Comparison of ENCODE assay signal across 22 cellular contexts in genomic region chr15:75027551-75027950, GRCh38. TPM values are rescaled to one million over a fixed set of nuclear protein-coding genes. Genes with fewer than 3 reads are reported as not detected.
A peak's percentile ranks its signal among the peaks of the same experiment; 100 is the strongest.
DNase-seq lines count a peak whose midpoint lies in the region; ATAC-seq, FAIRE-seq and TF ChIP-seq lines count a peak whose summit lies in the region.
"Had no signal": no experiment of that assay in that cellular context is flagged by ENCODE, and none has a peak within 500 bp of the region (broad histone marks: within the 10 kb centered on the region; RNA-seq: fewer than 3 reads in every experiment).

No MANE protein-coding gene starts in this region.

- H3K27ac Mint-ChIP-seq in activated CD4-positive, alpha-beta T cell treated with anti-CD3 and anti-CD28 coated beads for 36 hours, result peak overlapping the region; percentile 16
- no peak overlapping the region for H3K27ac Mint-ChIP-seq in activated CD4-positive, alpha-beta T cell treated with anti-CD3 and anti-CD28 coated beads, Interleukin-2, amount 10 ng/mL, durations not matched to agents 7 days and 5 days
- H3K27ac Mint-ChIP-seq in T-helper 17 cell, result peak overlapping the region; percentile 70
- no peak overlapping the region for H3K27ac Mint-ChIP-seq in stimulated activated naive CD8-positive, alpha-beta T cell treated with anti-CD3 and anti-CD28 coated beads, Interleukin-15, amount 100 ng/mL, for 72 hours

- H3K4me1 Mint-ChIP-seq in activated CD4-positive, alpha-beta T cell treated with anti-CD3 and anti-CD28 coated beads for 36 hours, result peaks cover 21% of the 10 kb centered on the region
- H3K4me1 Mint-ChIP-seq in activated CD4-positive, alpha-beta T cell treated with anti-CD3 and anti-CD28 coated beads, Interleukin-2, amount 10 ng/mL, durations not matched to agents 7 days and 5 days, result peaks cover 61% of the 10 kb centered on the region
- H3K4me1 Mint-ChIP-seq in T-helper 17 cell, result peaks cover 30% of the 10 kb centered on the region
- peaks cover 67% of the 10 kb centered on the region for H3K4me1 Mint-ChIP-seq in stimulated activated naive CD8-positive, alpha-beta T cell treated with anti-CD3 and anti-CD28 coated beads, Interleukin-15, amount 100 ng/mL, for 72 hours

- no peaks in the 10 kb centered on the region for H3K36me3 ChIP-seq in kidney (ENCODE audit: control insufficient read depth in 1 of 2, insufficient read depth in 2 of 2, low read length in 2 of 2)

- H3K4me1 ChIP-seq in kidney (ENCODE audit: control insufficient read depth in 1 of 2, insufficient read depth in 1 of 2, low read depth in 1 of 2, low read length in 2 of 2), result peaks cover 12 to 27% of the 10 kb centered on the region in 2 donors

- no peak for ATAC-seq in activated CD4-positive, alpha-beta T cell treated with anti-CD3 and anti-CD28 coated beads for 36 hours
- ATAC-seq in T-helper 17 cell (no peak), GM18868 (IDR thresholded peaks at IDR 0.05; ENCODE audit: unreplicated experiment) (no peak)
- no peak for ATAC-seq in stimulated activated naive CD8-positive, alpha-beta T cell treated with anti-CD3 and anti-CD28 coated beads, Interleukin-15, amount 100 ng/mL, for 72 hours
- ATAC-seq: HepG2 had no signal

- H3K4me3 ChIP-seq in GM12865 (ENCODE audit: low read depth, low read length) (no peak overlapping the region), kidney (ENCODE audit: low read length in 2 of 2) (no peak overlapping the region)
- H3K4me3 ChIP-seq: HAP-1, SJSA1 had no signal

- intact Hi-C loops in activated CD4-positive, alpha-beta T cell treated with anti-CD3 and anti-CD28 coated beads for 36 hours (cut with DNase I, micrococcal nuclease), result loop anchor here in 1 of 2 experiments (5.0 to 10.0 kb wide), 2 partner anchors 245 to 657 kb away; no protein-coding TSS in a partner anchor
- intact Hi-C loops in kidney (cut with DNase I), result loop anchor here (5.0 kb wide), 1 partner anchor 180 kb away; no protein-coding TSS in a partner anchor

- H3K4me3 Mint-ChIP-seq in activated CD4-positive, alpha-beta T cell treated with anti-CD3 and anti-CD28 coated beads for 36 hours, result no peak overlapping the region
- no peak overlapping the region for H3K4me3 Mint-ChIP-seq in activated CD4-positive, alpha-beta T cell treated with anti-CD3 and anti-CD28 coated beads, Interleukin-2, amount 10 ng/mL, durations not matched to agents 7 days and 5 days
- H3K4me3 Mint-ChIP-seq in T-helper 17 cell, result no peak overlapping the region
- no peak overlapping the region for H3K4me3 Mint-ChIP-seq in stimulated activated naive CD8-positive, alpha-beta T cell treated with anti-CD3 and anti-CD28 coated beads, Interleukin-15, amount 100 ng/mL, for 72 hours

- H3K9ac ChIP-seq in kidney (ENCODE audit: low read length in 2 of 2), result no peak overlapping the region

- CTCF ChIA-PET in activated CD4-positive, alpha-beta T cell treated with anti-CD3 and anti-CD28 coated beads for 36 hours (lab: Charles Lee), result interaction anchor here (0.7 to 6.8 kb wide), 2 partner anchors 55 to 177 kb away, joined by 3 to 64 read pairs; no protein-coding TSS in a partner anchor
- CTCF ChIA-PET in activated CD4-positive, alpha-beta T cell treated with anti-CD3 and anti-CD28 coated beads, Interleukin-2, amount 10 ng/mL, durations not matched to agents 7 days and 5 days (lab: Charles Lee), result interaction anchor here (1.1 to 1.4 kb wide), 2 partner anchors 172 to 174 kb away, joined by 3 to 4 read pairs; partner anchors contain the start of gene C15orf39

- no peak overlapping the region for H3K27ac ChIP-seq in kidney (ENCODE audit: low read depth in 2 of 2, low read length in 2 of 2)
- H3K27ac ChIP-seq: 22Rv1, SJSA1 had no signal

- no peaks in the 10 kb centered on the region for H3K9me3 Mint-ChIP-seq in activated CD4-positive, alpha-beta T cell treated with anti-CD3 and anti-CD28 coated beads for 36 hours (ENCODE audit: low read depth)
- H3K9me3 Mint-ChIP-seq in activated CD4-positive, alpha-beta T cell treated with anti-CD3 and anti-CD28 coated beads, Interleukin-2, amount 10 ng/mL, durations not matched to agents 7 days and 5 days, result no peaks in the 10 kb centered on the region
- no peaks in the 10 kb centered on the region for H3K9me3 Mint-ChIP-seq in stimulated activated naive CD8-positive, alpha-beta T cell treated with anti-CD3 and anti-CD28 coated beads, Interleukin-15, amount 100 ng/mL, for 72 hours
- H3K9me3 Mint-ChIP-seq: CD4-positive, alpha-beta memory T cell had no signal

- FAIRE-seq in kidney (lab: Jason Lieb, UNC), result no peak
- FAIRE-seq: HepG2 had no signal

- no peak for TF ChIP-seq CTCF in GM12865 (IDR thresholded peaks at IDR 0.05; ENCODE audit: insufficient read depth, low read depth, low read length, missing control alignments)
- no peak for TF ChIP-seq CTCF in kidney (IDR thresholded peaks at IDR 0.05; ENCODE audit: borderline replicate concordance, extremely low read depth, insufficient read depth)

- H3K36me3 Mint-ChIP-seq in activated CD4-positive, alpha-beta T cell treated with anti-CD3 and anti-CD28 coated beads for 36 hours (ENCODE audit: low read depth), result peaks cover 7% of the 10 kb centered on the region
- H3K36me3 Mint-ChIP-seq in activated CD4-positive, alpha-beta T cell treated with anti-CD3 and anti-CD28 coated beads, Interleukin-2, amount 10 ng/mL, durations not matched to agents 7 days and 5 days (ENCODE audit: low read depth), result peaks cover 14% of the 10 kb centered on the region
- H3K36me3 Mint-ChIP-seq in T-helper 17 cell (ENCODE audit: low read depth), result no peaks in the 10 kb centered on the region

- POLR2A ChIA-PET in activated CD4-positive, alpha-beta T cell treated with anti-CD3 and anti-CD28 coated beads for 36 hours (lab: Charles Lee), result interaction anchor here (0.5 to 1.5 kb wide), 2 partner anchors 176 to 184 kb away, joined by 3 to 7 read pairs; no protein-coding TSS in a partner anchor
- POLR2A ChIA-PET in activated CD4-positive, alpha-beta T cell treated with anti-CD3 and anti-CD28 coated beads, Interleukin-2, amount 10 ng/mL, durations not matched to agents 7 days and 5 days (lab: Charles Lee), result no interaction called here

- no peak for DNase-seq in activated CD4-positive, alpha-beta T cell treated with anti-CD3 and anti-CD28 coated beads for 36 hours
- DNase-seq in activated CD4-positive, alpha-beta T cell treated with anti-CD3 and anti-CD28 coated beads, Interleukin-2, amount 10 ng/mL, durations not matched to agents 7 days and 5 days, result no peak
- DNase-seq in GM12865 (ENCODE audit: low read depth), result peak; percentile 42
- no peak for DNase-seq in T-helper 17 cell
- peak; percentile 55 for DNase-seq in kidney
- DNase-seq in CD1c-positive myeloid dendritic cell (ENCODE audit: extremely low spot score), result no peak
- no peak for DNase-seq in stimulated activated naive CD8-positive, alpha-beta T cell treated with anti-CD3 and anti-CD28 coated beads, Interleukin-15, amount 100 ng/mL, for 72 hours
- DNase-seq: AML-193; Calu3; CD4-positive, alpha-beta memory T cell; DMS53; EL; KBM-7; NCI-H1092; NCI-H1436 treated with DMSO at 0.1 percent for 48 hours; NCI-H2029; NCI-H526 had no signal

- no peaks in the 10 kb centered on the region for H3K27me3 Mint-ChIP-seq in activated CD4-positive, alpha-beta T cell treated with anti-CD3 and anti-CD28 coated beads for 36 hours
- H3K27me3 Mint-ChIP-seq in activated CD4-positive, alpha-beta T cell treated with anti-CD3 and anti-CD28 coated beads, Interleukin-2, amount 10 ng/mL, durations not matched to agents 7 days and 5 days, result no peaks in the 10 kb centered on the region
- H3K27me3 Mint-ChIP-seq in T-helper 17 cell, result no peaks in the 10 kb centered on the region
- H3K27me3 Mint-ChIP-seq in stimulated activated naive CD8-positive, alpha-beta T cell treated with anti-CD3 and anti-CD28 coated beads, Interleukin-15, amount 100 ng/mL, for 72 hours, result no peaks in the 10 kb centered on the region
- H3K27me3 Mint-ChIP-seq: CD4-positive, alpha-beta memory T cell had no signal

- H3K9me3 ChIP-seq in T-helper 17 cell (ENCODE audit: control insufficient read depth, low read length, poor library complexity, severe bottlenecking) (no peaks in the 10 kb centered on the region), kidney (ENCODE audit: control insufficient read depth in 1 of 2, low read length in 2 of 2) (no peaks in the 10 kb centered on the region)
- H3K9me3 ChIP-seq: HAP-1, SJSA1 had no signal

RNA-seq across cellular contexts. Expression of gene PPCDC, which starts 4.2 kb away (rescaled TPM):
- total RNA-seq in activated CD4-positive, alpha-beta T cell treated with anti-CD3 and anti-CD28 coated beads for 36 hours, result 10 to 100 TPM; 23.3 to 24.0 TPM
- total RNA-seq in activated CD4-positive, alpha-beta T cell treated with anti-CD3 and anti-CD28 coated beads, Interleukin-2, amount 10 ng/mL, durations not matched to agents 7 days and 5 days, result 10 to 100 TPM; 19.6 to 20.7 TPM
- 1 to 10 TPM; 8.9 to 9.5 TPM for total RNA-seq in T-helper 17 cell
- total RNA-seq in kidney, result 16.3 TPM
- 25.3 TPM for polyA plus RNA-seq in kidney (ENCODE audit: insufficient read depth, low read depth, low replicate concordance)

RNA-seq across cellular contexts. Expression of gene SCAMP5, which starts 32.2 kb away (rescaled TPM):
- total RNA-seq in activated CD4-positive, alpha-beta T cell treated with anti-CD3 and anti-CD28 coated beads for 36 hours, result 1 to 10 TPM; 3.9 to 4.5 TPM
- 1 to 10 TPM; 2.0 to 3.0 TPM for total RNA-seq in activated CD4-positive, alpha-beta T cell treated with anti-CD3 and anti-CD28 coated beads, Interleukin-2, amount 10 ng/mL, durations not matched to agents 7 days and 5 days
- total RNA-seq in T-helper 17 cell, result 1 to 10 TPM; 3.9 to 4.3 TPM
- 13.4 TPM for total RNA-seq in kidney
- 29.5 TPM for polyA plus RNA-seq in kidney (ENCODE audit: insufficient read depth, low read depth, low replicate concordance)

Comparison
In these comparisons a context has a peak if more than half of its experiments do, and no peak if none do; other contexts are left out.
1. H3K27ac Mint-ChIP-seq: peak in activated CD4-positive, alpha-beta T cell treated with anti-CD3 and anti-CD28 coated beads for 36 hours (single experiment) and T-helper 17 cell (single experiment); none in activated CD4-positive, alpha-beta T cell treated with anti-CD3 and anti-CD28 coated beads, Interleukin-2, amount 10 ng/mL, durations not matched to agents 7 days and 5 days (single experiment) and stimulated activated naive CD8-positive, alpha-beta T cell treated with anti-CD3 and anti-CD28 coated beads, Interleukin-15, amount 100 ng/mL, for 72 hours (0 of 2).
2. DNase-seq: peak in GM12865 (single experiment) and kidney (single experiment); none in activated CD4-positive, alpha-beta T cell treated with anti-CD3 and anti-CD28 coated beads for 36 hours (single experiment), activated CD4-positive, alpha-beta T cell treated with anti-CD3 and anti-CD28 coated beads, Interleukin-2, amount 10 ng/mL, durations not matched to agents 7 days and 5 days (single experiment), T-helper 17 cell (0 of 3), CD1c-positive myeloid dendritic cell (single experiment) and stimulated activated naive CD8-positive, alpha-beta T cell treated with anti-CD3 and anti-CD28 coated beads, Interleukin-15, amount 100 ng/mL, for 72 hours (0 of 2).